In the genomic region with DNA sequence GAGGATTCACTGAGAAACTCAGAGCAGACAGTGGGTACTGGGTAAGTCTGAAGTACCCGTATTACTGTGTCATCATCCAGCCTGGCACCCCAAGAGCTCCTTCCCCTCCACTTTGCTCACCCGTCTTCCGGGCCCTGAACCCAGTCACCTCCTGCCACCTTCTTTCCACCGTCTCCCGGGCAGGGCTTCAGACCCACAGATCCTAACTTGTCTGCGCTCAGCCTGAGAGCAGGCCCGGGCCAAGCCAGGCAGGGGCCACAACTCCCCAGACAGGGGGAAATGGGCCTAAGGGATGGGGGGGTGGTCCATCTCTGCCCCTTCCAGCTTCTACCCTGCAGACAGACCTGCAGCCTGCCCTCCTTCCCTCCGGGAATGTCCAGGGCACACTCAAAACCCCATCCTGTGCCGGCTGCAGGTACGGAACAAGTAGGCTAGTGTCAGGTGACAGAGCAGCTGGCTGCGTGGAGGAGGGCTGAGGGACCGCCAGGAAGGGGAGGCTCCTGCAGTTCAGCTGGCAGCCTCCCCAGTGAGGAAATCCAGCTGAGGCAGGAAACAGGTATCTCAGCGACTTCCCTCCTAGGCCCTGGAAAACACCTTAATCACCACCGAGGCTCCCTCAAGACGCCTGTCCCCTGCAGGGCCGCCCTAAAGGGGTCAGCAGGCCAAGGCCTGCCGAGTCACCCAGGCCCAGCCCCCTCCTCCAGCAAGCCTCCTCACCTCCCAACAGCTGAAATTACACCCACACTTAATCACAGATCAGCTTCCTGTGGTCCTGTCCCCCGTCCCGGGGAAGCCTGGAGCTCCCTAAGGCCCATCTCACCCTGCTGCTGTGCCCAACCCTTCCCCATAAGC, we compare ENCODE assay signal across 9 cellular contexts. TPM values are rescaled to one million over a fixed set of nuclear protein-coding genes. Genes with fewer than 3 reads are reported as not detected.
DNase-seq lines count a peak whose midpoint lies in the region; ATAC-seq, FAIRE-seq and TF ChIP-seq lines count a peak whose summit lies in the region.
"Had no signal": no experiment of that assay in that cellular context is flagged by ENCODE, and none has a peak within 500 bp of the region (broad histone marks: within the 10 kb centered on the region; RNA-seq: fewer than 3 reads in every experiment).

No MANE protein-coding gene starts in this region.

- H3K27me3 ChIP-seq in mammary epithelial cell (ENCODE audit: insufficient read depth, low read length) (no peaks in the 10 kb centered on the region), lower lobe of right lung (ENCODE audit: low read depth) (no peaks in the 10 kb centered on the region), aorta (ENCODE audit: control insufficient read depth in 1 of 2, insufficient read depth in 2 of 2, low read length in 1 of 2) (no peaks in the 10 kb centered on the region)

- no peaks in the 10 kb centered on the region for H4K20me1 ChIP-seq in mammary epithelial cell (ENCODE audit: insufficient read depth, low read length)

- no peak for TF ChIP-seq POLR2A in H54 (IDR thresholded peaks at IDR 0.05; ENCODE audit: low read depth, low read length)

- H3K4me3 ChIP-seq in mammary epithelial cell (replicated peaks in 1 of 3; ENCODE audit: insufficient read depth in 1 of 3, low read depth in 2 of 3, low read length in 3 of 3) (peak overlapping the region in 2 of 3 experiments; percentile 8 to 28), lower lobe of right lung (peak overlapping the region; percentile 70), aorta (ENCODE audit: low read length in 2 of 2) (no peak overlapping the region)

- H3K27ac ChIP-seq in mammary epithelial cell (ENCODE audit: insufficient read depth, low read depth, low read length) = peak overlapping the region; percentile 74
- peak overlapping the region; percentile 86 for H3K27ac ChIP-seq in lower lobe of right lung
- peak overlapping the region; percentile 71 to 97 for H3K27ac ChIP-seq in aorta (ENCODE audit: low read depth in 1 of 2, low read length in 2 of 2)

- no TSS peak for BruUV-seq in mammary epithelial cell (replicated peaks; lab: Mats Ljungman, UMichigan)

- in situ Hi-C loops in mammary epithelial cell (cut with MboI; ENCODE audit: low sequenced_read_pairs in 2 of 2) = no loop called here

- H3K36me3 ChIP-seq in mammary epithelial cell (ENCODE audit: insufficient read depth, low read length) (no peaks in the 10 kb centered on the region), lower lobe of right lung (no peaks in the 10 kb centered on the region), aorta (ENCODE audit: control insufficient read depth in 1 of 2, insufficient read depth in 2 of 2, low read length in 1 of 2) (no peaks in the 10 kb centered on the region)

- DNase-seq in Right ventricle myocardium superior (peak; percentile 80), Right ventricle myocardium inferior (ENCODE audit: missing footprints) (no peak), mammary epithelial cell (peak; percentile 89), lower lobe of right lung (peak; percentile 84), aorta (peak in 1 of 2 donors; percentile 69), H54 (ENCODE audit: insufficient read length, low spot score) (no peak), amniotic stem cell (lab: John Stamatoyannopoulos, UW) (no peak)
- DNase-seq in stimulated activated CD4-positive, alpha-beta T cell treated with anti-CD3 and anti-CD28 coated beads, Interleukin-4, amount 100 ng/mL, for 1 hour = no peak
- DNase-seq: DND-41 had no signal

- dilution Hi-C loops in mammary epithelial cell (cut with HindIII; ENCODE audit: low sequenced_read_pairs) = no loop called here

- ATAC-seq in Right ventricle myocardium superior (ENCODE audit: poor library complexity) = peak; percentile 9
- ATAC-seq in Right ventricle myocardium inferior = no peak
- ATAC-seq in lower lobe of right lung = peak; percentile 37 to 52
- ATAC-seq in aorta (ENCODE audit: low FRiP score) = no peak

- no peaks in the 10 kb centered on the region for H3K9me3 ChIP-seq in mammary epithelial cell (replicated peaks; ENCODE audit: insufficient read depth, low read length)
- H3K9me3 ChIP-seq in lower lobe of right lung = no peaks in the 10 kb centered on the region
- H3K9me3 ChIP-seq in aorta (ENCODE audit: control insufficient read depth, low read length) = no peaks in the 10 kb centered on the region

- H3K4me2 ChIP-seq in mammary epithelial cell (ENCODE audit: insufficient read depth, low read depth, low read length) = peak overlapping the region; percentile 61

- H3K9ac ChIP-seq in mammary epithelial cell (ENCODE audit: insufficient read depth, low read length) = peak overlapping the region; percentile 36

- H3K79me2 ChIP-seq in mammary epithelial cell (ENCODE audit: insufficient read depth, low read length) = peaks cover 73% of the 10 kb centered on the region

- TF ChIP-seq CTCF in mammary epithelial cell (conservative IDR thresholded peaks at IDR 0.05 in 1 of 2, IDR thresholded peaks at IDR 0.05 in 1 of 2; ENCODE audit: extremely low read depth in 1 of 2, insufficient read depth in 1 of 2, low read depth in 1 of 2, low read length in 2 of 2) (no peak), lower lobe of right lung (IDR thresholded peaks at IDR 0.05) (no peak)

- 2% methylated on average over 14 of the region's 19 CpGs for WGBS in mammary epithelial cell (ENCODE audit: low coverage, missing lambda C conversion rate)
- 6 to 9% methylated on average over 16 to 19 of the region's 19 CpGs for WGBS in aorta, 2 donors

- CTCF ChIA-PET in mammary epithelial cell (lab: Charles Lee; ENCODE audit: low non-redundant PET) = no interaction called here

- peak overlapping the region; percentile 48 for H2AFZ ChIP-seq in mammary epithelial cell (ENCODE audit: low read depth, low read length)

- intact Hi-C loops in Right ventricle myocardium superior (cut with DNase I) (no loop called here), Right ventricle myocardium inferior (cut with DNase I) (loop anchor here (5.0 kb wide), 1 partner anchor 36 kb away; no protein-coding TSS in a partner anchor), mammary epithelial cell (cut with micrococcal nuclease) (no loop called here), lower lobe of right lung (cut with DNase I) (no loop called here), aorta (cut with DNase I) (no loop called here)

- H3K4me1 ChIP-seq in mammary epithelial cell (ENCODE audit: insufficient read depth, low read length) = peaks cover 60% of the 10 kb centered on the region
- H3K4me1 ChIP-seq in lower lobe of right lung = peaks cover 72% of the 10 kb centered on the region
- no peaks in the 10 kb centered on the region for H3K4me1 ChIP-seq in aorta (ENCODE audit: control insufficient read depth in 1 of 2, insufficient read depth in 2 of 2, low read length in 2 of 2)

- FAIRE-seq in H54 (lab: Jason Lieb, UNC) = no peak

RNA-seq across cellular contexts. Expression of gene HSPG2, which starts 3.5 kb away (rescaled TPM):
- total RNA-seq in Right ventricle myocardium superior (263 TPM), Right ventricle myocardium inferior (269 TPM), mammary epithelial cell (100 to 1,000 TPM; 187 to 207 TPM), lower lobe of right lung (216 TPM), aorta (1,000 to 10,000 TPM in 1 of 2 donors, 100 to 1,000 TPM in 1; 868 to 1,205 TPM)
- polyA plus RNA-seq in mammary epithelial cell (23.9 TPM), aorta (100 to 1,000 TPM in 1 of 2 donors, 10 to 100 TPM in 1; 49.1 to 268 TPM)
- 121 TPM for polyA minus RNA-seq in mammary epithelial cell

RNA-seq across cellular contexts. Expression of gene CELA3B, which starts 43.2 kb away (rescaled TPM):
- total RNA-seq in Right ventricle myocardium superior (not detected), Right ventricle myocardium inferior (not detected), mammary epithelial cell (not detected), lower lobe of right lung (not detected), aorta (1 to 10 TPM; 1.0 to 1.8 TPM)
- polyA plus RNA-seq in mammary epithelial cell (not detected), aorta (1 to 10 TPM; 2.5 to 7.5 TPM)
- not detected for polyA minus RNA-seq in mammary epithelial cell

Comparison
In these comparisons a context has a peak if more than half of its experiments do, and no peak if none do; other contexts are left out.
1. ATAC-seq: peak in Right ventricle myocardium superior (single experiment) and lower lobe of right lung (2 of 2); none in Right ventricle myocardium inferior (single experiment) and aorta (single experiment).
2. DNase-seq: peak in Right ventricle myocardium superior (single experiment), mammary epithelial cell (single experiment) and lower lobe of right lung (single experiment); none in Right ventricle myocardium inferior (single experiment), H54 (single experiment), amniotic stem cell (single experiment) and stimulated activated CD4-positive, alpha-beta T cell treated with anti-CD3 and anti-CD28 coated beads, Interleukin-4, amount 100 ng/mL, for 1 hour (single experiment).
3. H3K4me3 ChIP-seq: peak in mammary epithelial cell (2 of 3) and lower lobe of right lung (single experiment); none in aorta (0 of 2).
4. Peak in every context shown above with its lines, with median percentiles within 50 percentile points of each other: H3K27ac ChIP-seq.